8 cellular contexts compared by ENCODE assay signal in genomic region chr11:30342736-30343166, GRCh38. TPM values are rescaled to one million over a fixed set of nuclear protein-coding genes. Genes with fewer than 3 reads are reported as not detected.
DNase-seq lines count a peak whose midpoint lies in the region; ATAC-seq and TF ChIP-seq lines count a peak whose summit lies in the region.

No MANE protein-coding gene starts in this region.

- peak overlapping the region; percentile 39 for H3K9ac ChIP-seq in OCI-LY1 (ENCODE audit: low read length)

- peak overlapping the region; percentile 99 for H3K27ac ChIP-seq in OCI-LY1 (ENCODE audit: low read depth, low read length, poor library complexity, severe bottlenecking)
- no peak overlapping the region for H3K27ac ChIP-seq in foreskin keratinocyte
- no peak overlapping the region for H3K27ac ChIP-seq in esophagus muscularis mucosa (replicated peaks in 1 of 4)

- H3K4me2 ChIP-seq in OCI-LY1 (ENCODE audit: low read length): peak overlapping the region; percentile 38

- no peaks in the 10 kb centered on the region for H3K27me3 Mint-ChIP-seq in stimulated activated naive CD8-positive, alpha-beta T cell treated with anti-CD3 and anti-CD28 coated beads, Interleukin-15, amount 100 ng/mL, for 72 hours
- H3K27me3 Mint-ChIP-seq in type B pancreatic cell: no peaks in the 10 kb centered on the region

- H4K20me1 ChIP-seq in OCI-LY1 (ENCODE audit: insufficient read depth, low read length): no peaks in the 10 kb centered on the region

- peaks cover 18% of the 10 kb centered on the region for H3K36me3 Mint-ChIP-seq in type B pancreatic cell

- H3K9me3 Mint-ChIP-seq in stimulated activated naive CD8-positive, alpha-beta T cell treated with anti-CD3 and anti-CD28 coated beads, Interleukin-15, amount 100 ng/mL, for 72 hours: no peaks in the 10 kb centered on the region
- H3K9me3 Mint-ChIP-seq in type B pancreatic cell: no peaks in the 10 kb centered on the region

- H3K9me3 ChIP-seq in OCI-LY1 (ENCODE audit: low read length) (no peaks in the 10 kb centered on the region), esophagus muscularis mucosa (no peaks in the 10 kb centered on the region)

- no peaks in the 10 kb centered on the region for H3K79me2 ChIP-seq in OCI-LY1 (ENCODE audit: insufficient read depth, low read length)

- H3K9me2 ChIP-seq in OCI-LY1 (ENCODE audit: low read depth, low read length): no peaks in the 10 kb centered on the region

- peaks cover 6% of the 10 kb centered on the region for H3K4me1 Mint-ChIP-seq in stimulated activated naive CD8-positive, alpha-beta T cell treated with anti-CD3 and anti-CD28 coated beads, Interleukin-15, amount 100 ng/mL, for 72 hours
- H3K4me1 Mint-ChIP-seq in type B pancreatic cell (ENCODE audit: unreplicated experiment): peaks cover 6% of the 10 kb centered on the region

- WGBS in esophagus muscularis mucosa: 73% methylated on average over 1 of the region's 1 CpG

- peak overlapping the region in 1 of 2 donors; percentile 66 for H3K27ac Mint-ChIP-seq in stimulated activated naive CD8-positive, alpha-beta T cell treated with anti-CD3 and anti-CD28 coated beads, Interleukin-15, amount 100 ng/mL, for 72 hours
- no peak overlapping the region for H3K27ac Mint-ChIP-seq in type B pancreatic cell

- H3K4me1 ChIP-seq in OCI-LY1 (ENCODE audit: insufficient read depth, low read length, severe bottlenecking) (peaks cover 33% of the 10 kb centered on the region), foreskin keratinocyte (no peaks in the 10 kb centered on the region), esophagus muscularis mucosa (no peaks in the 10 kb centered on the region)

- H3K27me3 ChIP-seq in OCI-LY1 (ENCODE audit: insufficient read depth, low read length): no peaks in the 10 kb centered on the region
- H3K27me3 ChIP-seq in foreskin keratinocyte: no peaks in the 10 kb centered on the region
- no peaks in the 10 kb centered on the region for H3K27me3 ChIP-seq in esophagus muscularis mucosa

- H2AFZ ChIP-seq in OCI-LY1 (ENCODE audit: low read length): no peak overlapping the region

- intact Hi-C loops in esophagus muscularis mucosa (cut with DNase I): no loop called here

- DNase-seq in stimulated activated naive CD8-positive, alpha-beta T cell treated with anti-CD3 and anti-CD28 coated beads, Interleukin-15, Interleukin-2, amounts not matched to agents 100 U/mL and 50 U/mL, for 24 hours: no peak
- DNase-seq in stimulated activated naive CD8-positive, alpha-beta T cell treated with anti-CD3 and anti-CD28 coated beads, Interleukin-15, amount 100 ng/mL, for 72 hours: no peak
- DNase-seq in foreskin keratinocyte (no peak), NCI-H2081 (lab: John Stamatoyannopoulos, UW) (no peak), type B pancreatic cell (ENCODE audit: extremely low spot score, unreplicated experiment) (no peak), esophagus muscularis mucosa (ENCODE audit: extremely low spot score) (no peak)

- no peak for TF ChIP-seq EP300 in esophagus muscularis mucosa (IDR thresholded peaks at IDR 0.05)

- ATAC-seq in stimulated activated naive CD8-positive, alpha-beta T cell treated with anti-CD3 and anti-CD28 coated beads, Interleukin-15, Interleukin-2, amounts not matched to agents 100 U/mL and 50 U/mL, for 24 hours: peak; percentile 43
- no peak for ATAC-seq in stimulated activated naive CD8-positive, alpha-beta T cell treated with anti-CD3 and anti-CD28 coated beads, Interleukin-15, amount 100 ng/mL, for 72 hours
- ATAC-seq in HG02973 (IDR thresholded peaks at IDR 0.05; ENCODE audit: unreplicated experiment) (peak; percentile 97), foreskin keratinocyte (no peak)

- TF ChIP-seq CTCF in OCI-LY1 (IDR thresholded peaks at IDR 0.05; ENCODE audit: low read length) (no peak), foreskin keratinocyte (conservative IDR thresholded peaks at IDR 0.05) (no peak), type B pancreatic cell (conservative IDR thresholded peaks at IDR 0.05) (no peak), esophagus muscularis mucosa (IDR thresholded peaks at IDR 0.05) (no peak)

- H3K36me3 ChIP-seq in OCI-LY1 (ENCODE audit: insufficient read depth, low read length): peaks cover 41% of the 10 kb centered on the region
- peaks cover 3 to 20% (median 11%) of the 10 kb centered on the region in 4 donors for H3K36me3 ChIP-seq in esophagus muscularis mucosa

- peak overlapping the region; percentile 19 for H3K4me3 ChIP-seq in OCI-LY1 (ENCODE audit: low read depth, low read length, poor library complexity, severe bottlenecking)
- H3K4me3 ChIP-seq in esophagus muscularis mucosa: no peak overlapping the region

- no peak for TF ChIP-seq POLR2A in esophagus muscularis mucosa (IDR thresholded peaks at IDR 0.05; ENCODE audit: low read depth)

- H3K4me3 Mint-ChIP-seq in stimulated activated naive CD8-positive, alpha-beta T cell treated with anti-CD3 and anti-CD28 coated beads, Interleukin-15, amount 100 ng/mL, for 72 hours: no peak overlapping the region
- no peak overlapping the region for H3K4me3 Mint-ChIP-seq in type B pancreatic cell

- H3F3A ChIP-seq in OCI-LY1 (ENCODE audit: insufficient read depth, low read length): peaks cover 3% of the 10 kb centered on the region; the same call in 1 of the 2 replicates

RNA-seq across cellular contexts. Expression of gene ARL14EP, which starts 19.8 kb away (rescaled TPM):
- total RNA-seq in foreskin keratinocyte: 14.0 and 15.6 TPM in 2 replicates
- polyA plus RNA-seq in foreskin keratinocyte: 9.1 and 10.3 TPM in 2 replicates
- total RNA-seq in type B pancreatic cell (ENCODE audit: low replicate concordance): 21.6 and 34.5 TPM in 2 replicates
- 10 to 100 TPM; 17.5 to 29.1 (median 21.1) TPM for total RNA-seq in esophagus muscularis mucosa

Comparison
In these comparisons a context has a peak if more than half of its experiments do, and no peak if none do; other contexts are left out.
1. ATAC-seq: peak in stimulated activated naive CD8-positive, alpha-beta T cell treated with anti-CD3 and anti-CD28 coated beads, Interleukin-15, Interleukin-2, amounts not matched to agents 100 U/mL and 50 U/mL, for 24 hours (single experiment) and HG02973 (single experiment); none in stimulated activated naive CD8-positive, alpha-beta T cell treated with anti-CD3 and anti-CD28 coated beads, Interleukin-15, amount 100 ng/mL, for 72 hours (single experiment) and foreskin keratinocyte (single experiment).